1 cellular context compared by ENCODE assay signal in genomic region chr2:100292022-100292580, GRCh38.
A peak's percentile ranks its signal among the peaks of the same experiment; 100 is the strongest.
TF ChIP-seq lines count a peak whose summit lies in the region.

No MANE protein-coding gene starts in this region.

TF ChIP-seq in HCT116, 20 proteins besides CTCF, POLR2A, EP300 and RAD21 (continued from another document):
- no peak for TF ChIP-seq ZBTB33 (IDR thresholded peaks at IDR 0.05; ENCODE audit: extremely low read depth, insufficient replicate concordance, low read length)
- peak; percentile 88 for TF ChIP-seq TCF7L2 (IDR thresholded peaks at IDR 0.05; ENCODE audit: borderline replicate concordance, extremely low read depth, insufficient read depth, insufficient read length)
- TF ChIP-seq REST (IDR thresholded peaks at IDR 0.05; ENCODE audit: low read depth): no peak
- TF ChIP-seq FOSL1 (IDR thresholded peaks at IDR 0.05; ENCODE audit: low read depth): peak; percentile 83
- peak; percentile 84; the same call in 1 of the 2 replicates for TF ChIP-seq CEBPB (IDR thresholded peaks at IDR 0.05; ENCODE audit: low read depth)
- peak; percentile 87 for TF ChIP-seq JUND (IDR thresholded peaks at IDR 0.05)
- TF ChIP-seq CBX3 (IDR thresholded peaks at IDR 0.05; ENCODE audit: low read depth): peak; percentile 46; the same call in 1 of the 2 replicates
- no peak for TF ChIP-seq ZFX (IDR thresholded peaks at IDR 0.05)
- TF ChIP-seq ATF3 (IDR thresholded peaks at IDR 0.05): peak; percentile 78
- TF ChIP-seq EGR1 (IDR thresholded peaks at IDR 0.05; ENCODE audit: low read depth): no peak
- no peak for TF ChIP-seq ZNF274 (IDR thresholded peaks at IDR 0.05; ENCODE audit: low read depth, low read length)
